ENCODE assay signal across 1 cellular context in the genomic region with DNA sequence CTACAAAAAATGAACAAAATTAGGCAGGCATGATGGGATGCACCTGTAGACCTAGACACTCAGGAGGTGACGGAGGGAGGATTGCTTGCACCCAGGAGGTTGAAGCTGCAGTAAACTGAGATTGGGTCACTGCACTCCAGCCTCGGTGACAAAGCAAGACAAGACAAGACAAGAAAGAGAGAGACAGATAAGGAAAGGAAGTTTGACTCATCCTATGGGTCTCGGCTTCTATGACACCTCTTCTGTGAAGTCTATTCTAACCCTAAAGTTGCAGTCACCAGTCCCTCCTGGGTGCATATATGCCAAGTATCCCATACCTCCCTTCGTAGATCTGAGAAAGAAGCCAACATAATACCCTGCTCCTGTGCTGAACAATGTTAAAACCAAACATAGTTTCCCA.
TF ChIP-seq lines count a peak whose summit lies in the region.

No MANE protein-coding gene starts in this region.

TF ChIP-seq in K562, 482 proteins besides CTCF, POLR2A, EP300 and RAD21 (continued from another document):
- TF ChIP-seq, protein P1, sequence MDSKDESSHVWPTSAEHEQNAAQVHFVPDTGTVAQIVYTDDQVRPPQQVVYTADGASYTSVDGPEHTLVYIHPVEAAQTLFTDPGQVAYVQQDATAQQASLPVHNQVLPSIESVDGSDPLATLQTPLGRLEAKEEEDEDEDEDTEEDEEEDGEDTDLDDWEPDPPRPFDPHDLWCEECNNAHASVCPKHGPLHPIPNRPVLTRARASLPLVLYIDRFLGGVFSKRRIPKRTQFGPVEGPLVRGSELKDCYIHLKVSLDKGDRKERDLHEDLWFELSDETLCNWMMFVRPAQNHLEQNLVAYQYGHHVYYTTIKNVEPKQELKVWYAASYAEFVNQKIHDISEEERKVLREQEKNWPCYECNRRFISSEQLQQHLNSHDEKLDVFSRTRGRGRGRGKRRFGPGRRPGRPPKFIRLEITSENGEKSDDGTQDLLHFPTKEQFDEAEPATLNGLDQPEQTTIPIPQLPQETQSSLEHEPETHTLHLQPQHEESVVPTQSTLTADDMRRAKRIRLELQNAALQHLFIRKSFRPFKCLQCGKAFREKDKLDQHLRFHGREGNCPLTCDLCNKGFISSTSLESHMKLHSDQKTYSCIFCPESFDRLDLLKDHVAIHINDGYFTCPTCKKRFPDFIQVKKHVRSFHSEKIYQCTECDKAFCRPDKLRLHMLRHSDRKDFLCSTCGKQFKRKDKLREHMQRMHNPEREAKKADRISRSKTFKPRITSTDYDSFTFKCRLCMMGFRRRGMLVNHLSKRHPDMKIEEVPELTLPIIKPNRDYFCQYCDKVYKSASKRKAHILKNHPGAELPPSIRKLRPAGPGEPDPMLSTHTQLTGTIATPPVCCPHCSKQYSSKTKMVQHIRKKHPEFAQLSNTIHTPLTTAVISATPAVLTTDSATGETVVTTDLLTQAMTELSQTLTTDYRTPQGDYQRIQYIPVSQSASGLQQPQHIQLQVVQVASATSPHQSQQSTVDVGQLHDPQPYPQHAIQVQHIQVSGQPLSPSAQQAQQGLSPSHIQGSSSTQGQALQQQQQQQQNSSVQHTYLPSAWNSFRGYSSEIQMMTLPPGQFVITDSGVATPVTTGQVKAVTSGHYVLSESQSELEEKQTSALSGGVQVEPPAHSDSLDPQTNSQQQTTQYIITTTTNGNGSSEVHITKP (IDR thresholded peaks at IDR 0.05; ENCODE audit: partially characterized antibody) = no peak
- no peak for TF ChIP-seq NEUROD1 (IDR thresholded peaks at IDR 0.05; ENCODE audit: borderline replicate concordance, low read depth, low read length, partially characterized antibody)
- TF ChIP-seq, protein P2, sequence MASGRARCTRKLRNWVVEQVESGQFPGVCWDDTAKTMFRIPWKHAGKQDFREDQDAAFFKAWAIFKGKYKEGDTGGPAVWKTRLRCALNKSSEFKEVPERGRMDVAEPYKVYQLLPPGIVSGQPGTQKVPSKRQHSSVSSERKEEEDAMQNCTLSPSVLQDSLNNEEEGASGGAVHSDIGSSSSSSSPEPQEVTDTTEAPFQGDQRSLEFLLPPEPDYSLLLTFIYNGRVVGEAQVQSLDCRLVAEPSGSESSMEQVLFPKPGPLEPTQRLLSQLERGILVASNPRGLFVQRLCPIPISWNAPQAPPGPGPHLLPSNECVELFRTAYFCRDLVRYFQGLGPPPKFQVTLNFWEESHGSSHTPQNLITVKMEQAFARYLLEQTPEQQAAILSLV (tag; IDR thresholded peaks at IDR 0.05) = no peak
- no peak for TF ChIP-seq HOXB6 (CRISPR knock-in tag; IDR thresholded peaks at IDR 0.05; ENCODE audit: borderline replicate concordance)
- no peak for TF ChIP-seq ETV6 (IDR thresholded peaks at IDR 0.05; ENCODE audit: borderline replicate concordance in 1 of 2, low read depth in 2 of 2, low read length in 1 of 2)
- TF ChIP-seq ETV6 (CRISPR knock-in tag; IDR thresholded peaks at IDR 0.05; ENCODE audit: borderline replicate concordance) = no peak
- TF ChIP-seq RBM25 (IDR thresholded peaks at IDR 0.05; ENCODE audit: low read depth, low read length, severe bottlenecking) = no peak
- TF ChIP-seq SAP30 (IDR thresholded peaks at IDR 0.05; ENCODE audit: borderline replicate concordance, insufficient read depth, low read depth, low read length, poor library complexity, severe bottlenecking) = no peak
- no peak for TF ChIP-seq RNF2 (IDR thresholded peaks at IDR 0.05)
- TF ChIP-seq TCF7 (IDR thresholded peaks at IDR 0.05; ENCODE audit: borderline replicate concordance) = no peak
- TF ChIP-seq ZNF785 (CRISPR knock-in tag; IDR thresholded peaks at IDR 0.05) = no peak
- peak in 1 of 2 experiments; percentile 55; a peak in 1 of 4 replicates for TF ChIP-seq RCOR1 (IDR thresholded peaks at IDR 0.05; ENCODE audit: borderline replicate concordance in 1 of 2, low read depth in 2 of 2, low read length in 2 of 2)
